8 cellular contexts compared by ENCODE assay signal in the genomic region with DNA sequence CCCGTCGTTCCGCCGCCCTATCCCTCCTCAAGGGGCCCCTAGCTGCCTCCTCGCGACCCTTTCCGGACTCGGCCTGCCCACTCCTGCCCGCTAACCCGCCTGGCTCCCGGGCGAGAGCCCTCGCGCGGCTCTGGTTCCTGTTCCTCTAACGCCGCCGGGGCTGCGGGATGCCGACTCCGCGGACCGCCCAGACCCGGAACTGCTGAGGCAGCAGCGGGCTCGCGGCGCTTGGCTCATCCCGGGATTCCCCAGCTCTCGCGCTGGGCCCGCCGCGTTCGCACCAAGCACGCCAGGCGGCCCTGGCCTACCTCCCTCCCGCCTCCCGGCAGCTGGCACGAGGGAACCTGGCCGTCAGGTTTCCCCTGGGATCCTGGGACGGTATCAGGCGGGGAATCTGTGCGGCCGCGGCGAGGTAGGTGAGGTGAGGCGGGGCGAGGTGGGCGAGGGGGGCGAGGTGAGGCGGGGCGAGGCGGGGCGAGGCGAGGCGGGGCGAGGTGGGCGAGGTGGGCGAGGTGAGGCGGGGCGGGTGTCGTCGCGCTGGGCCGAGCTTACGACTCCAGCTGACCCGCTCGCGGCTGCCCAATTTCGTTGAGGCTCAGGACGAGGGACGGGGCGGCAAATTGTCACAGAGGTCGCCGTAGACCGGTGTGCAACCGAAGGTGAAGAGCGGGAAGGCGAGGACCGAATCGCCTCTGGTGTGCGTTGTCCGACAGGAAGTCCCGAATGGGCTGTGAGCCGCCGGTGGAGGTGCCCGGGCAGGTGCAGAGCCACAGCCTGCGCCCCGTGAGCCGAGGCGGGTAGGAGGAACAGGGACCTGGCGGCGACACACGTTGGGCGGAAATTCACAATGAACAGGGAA. TPM values are rescaled to one million over a fixed set of nuclear protein-coding genes. Genes with fewer than 3 reads are reported as not detected.
A peak's percentile ranks its signal among the peaks of the same experiment; 100 is the strongest.
DNase-seq lines count a peak whose midpoint lies in the region; ATAC-seq and TF ChIP-seq lines count a peak whose summit lies in the region.

A gene (minus strand): TSS at position 418 of the 859 bp plus-strand sequence. CDS start 10,364 bp downstream, outside the sequence.
A gene (plus strand): TSS at position 582 of the 859 bp plus-strand sequence. CDS start 1,082 bp downstream, outside the sequence.

- H4K20me1 ChIP-seq in PC-3 (ENCODE audit: low read length) (no peaks in the 10 kb centered on the region), fibroblast of lung (ENCODE audit: control insufficient read depth, extremely low read depth, insufficient read depth, low read length) (no peaks in the 10 kb centered on the region)

- H3K4me2 ChIP-seq in PC-3 (ENCODE audit: low read length) (peak within 1 kb of the TSS; percentile 99), fibroblast of lung (ENCODE audit: extremely low read depth, insufficient read depth, low read length) (peak within 1 kb of the TSS; percentile 90)

- no peaks in the 10 kb centered on the region for H3F3A ChIP-seq in PC-3 (ENCODE audit: low read length, unreplicated experiment)

- TF ChIP-seq CTCF in PC-3 (conservative IDR thresholded peaks at IDR 0.05; ENCODE audit: low read depth, low read length) (no peak), fibroblast of lung (conservative IDR thresholded peaks at IDR 0.05 in 1 of 2, IDR thresholded peaks at IDR 0.05 in 1 of 2; ENCODE audit: low read depth in 1 of 2, low read length in 2 of 2) (no peak)

- H3K9ac ChIP-seq in PC-3 (ENCODE audit: low read length), result peak within 1 kb of the TSS; percentile 94
- H3K9ac ChIP-seq in fibroblast of lung (ENCODE audit: insufficient read depth, low read length), result peak within 1 kb of the TSS; percentile 99

- H3K4me1 Mint-ChIP-seq in naive thymus-derived CD8-positive, alpha-beta T cell, result peaks cover 7 to 25% (median 22%) of the 10 kb centered on the region in 4 donors

- H3K4me1 ChIP-seq in PC-3 (ENCODE audit: insufficient read depth, low read length) (peaks cover 45% of the 10 kb centered on the region), fibroblast of lung (ENCODE audit: control insufficient read depth, extremely low read depth, insufficient read depth, low read length) (no peaks in the 10 kb centered on the region)

- intact Hi-C loops in PC-3 (cut with micrococcal nuclease), result loop anchor here (2.0 to 10.0 kb wide), 4 partner anchors 75 to 792 kb away; no protein-coding TSS in a partner anchor

- CTCF ChIA-PET in PC-3 (lab: Charles Lee), result no interaction called here

- no peaks in the 10 kb centered on the region for H3K36me3 Mint-ChIP-seq in naive thymus-derived CD8-positive, alpha-beta T cell

- H3K36me3 ChIP-seq in PC-3 (ENCODE audit: low read depth, low read length) (no peaks in the 10 kb centered on the region), fibroblast of lung (ENCODE audit: control insufficient read depth, insufficient read depth, low read length) (no peaks in the 10 kb centered on the region)

- H3K9me3 ChIP-seq in PC-3 (ENCODE audit: low read length) (no peaks in the 10 kb centered on the region), fibroblast of lung (ENCODE audit: control insufficient read depth, insufficient read depth, low read depth, low read length) (no peaks in the 10 kb centered on the region)

- peaks cover 18% of the 10 kb centered on the region for H3K79me2 ChIP-seq in PC-3 (ENCODE audit: low read length)
- H3K79me2 ChIP-seq in fibroblast of lung (ENCODE audit: control insufficient read depth, insufficient read depth, low read length), result no peaks in the 10 kb centered on the region

- POLR2A ChIA-PET in PC-3 (lab: Charles Lee; ENCODE audit: unreplicated experiment), result interaction anchor here (0.5 to 0.7 kb wide), 4 partner anchors 692 to 1137 kb away, joined by 3 to 12 read pairs (median 6); no protein-coding TSS in a partner anchor
- POLR2A ChIA-PET in naive thymus-derived CD8-positive, alpha-beta T cell (lab: Charles Lee), result interaction anchor here (0.5 kb wide), 1 partner anchor 889 kb away, joined by 3 read pairs; no protein-coding TSS in a partner anchor

- H3K4me3 ChIP-seq in PC-3 (ENCODE audit: low read length) (peak within 1 kb of the TSS; percentile 70), fibroblast of lung (replicated peaks in 1 of 4; ENCODE audit: control extremely low read depth in 1 of 4, insufficient read depth in 1 of 4, low read depth in 3 of 4, low read length in 4 of 4) (peak within 1 kb of the TSS; percentile 59 to 83 (median 64))

- H3K27me3 ChIP-seq in PC-3 (ENCODE audit: low read length), result no peaks in the 10 kb centered on the region
- no peaks in the 10 kb centered on the region for H3K27me3 ChIP-seq in fibroblast of lung (ENCODE audit: control insufficient read depth, insufficient read depth, low read length)

- no peaks in the 10 kb centered on the region for H3K27me3 Mint-ChIP-seq in naive thymus-derived CD8-positive, alpha-beta T cell

- DNase-seq in C1 segment of cervical spinal cord (lab: John Stamatoyannopoulos, UW) (peak in 13 of 14 donors; percentile 46 to 89 (median 73)), PC-3 (peak; percentile 70), fibroblast of lung (ENCODE audit: low read depth in 2 of 2) (peak; percentile 78 to 83)
- DNase-seq in activated T-helper 1 cell treated with anti-CD3 and anti-CD28 coated beads, Interleukin-2, amount 50 U/mL, for 16 hours (ENCODE audit: low read depth in 1 of 2, low spot score in 1 of 2), result peak; percentile 39 to 67
- DNase-seq in naive thymus-derived CD8-positive, alpha-beta T cell, result peak; percentile 55 to 78 (median 67)
- DNase-seq in stimulated activated naive CD4-positive, alpha-beta T cell (lab: John Stamatoyannopoulos, UW), result peak; percentile 31 to 68 (median 55)

- H2AFZ ChIP-seq in PC-3 (ENCODE audit: low read length) (peak within 1 kb of the TSS; percentile 78), fibroblast of lung (ENCODE audit: low read length) (peak within 1 kb of the TSS; percentile 77)

- BruUV-seq in PC-3 (replicated peaks; lab: Mats Ljungman, UMichigan), result no TSS peak

- peak; percentile 84 for ATAC-seq in GM19023 (IDR thresholded peaks at IDR 0.05; ENCODE audit: unreplicated experiment)
- ATAC-seq in HG03159 (IDR thresholded peaks at IDR 0.05; ENCODE audit: unreplicated experiment), result peak; percentile 76
- peak; percentile 74 for ATAC-seq in PC-3
- peak; percentile 87 to 89 for ATAC-seq in naive thymus-derived CD8-positive, alpha-beta T cell

- H3K4me3 Mint-ChIP-seq in naive thymus-derived CD8-positive, alpha-beta T cell, result peak within 1 kb of the TSS; percentile 87 to 90 (median 88)

- no peaks in the 10 kb centered on the region for H3K9me3 Mint-ChIP-seq in naive thymus-derived CD8-positive, alpha-beta T cell

- H3K9me2 ChIP-seq in PC-3 (replicated peaks; ENCODE audit: low read length), result no peaks in the 10 kb centered on the region

- H3K27ac ChIP-seq in PC-3 (ENCODE audit: low read length) (peak within 1 kb of the TSS; percentile 76), fibroblast of lung (ENCODE audit: insufficient read depth, low read length) (peak within 1 kb of the TSS; percentile 93)

- H3K27ac Mint-ChIP-seq in naive thymus-derived CD8-positive, alpha-beta T cell, result peak within 1 kb of the TSS; percentile 84 to 93 (median 91)

RNA-seq across cellular contexts. Expression of the first gene that starts in this region (rescaled TPM):
- total RNA-seq in PC-3 (2014; rRNA removed) (4.6 TPM in 2 replicates), fibroblast of lung (6.8 and 7.2 TPM in 2 replicates)
- 1.2 and 2.0 TPM in 2 replicates for polyA plus RNA-seq in fibroblast of lung
- 3.2 and 6.4 TPM in 2 replicates for polyA plus RNA-seq in fibroblast of lung (2012)
- 0.75 TPM in 1 of 2 replicates, not detected in the other for polyA minus RNA-seq in fibroblast of lung (ENCODE audit: low replicate concordance)
- total RNA-seq in naive thymus-derived CD8-positive, alpha-beta T cell, result 1 to 10 TPM; 6.1 to 6.7 TPM
- 1 to 10 TPM in 2 of 3 donors, under 1 TPM in 1; 0.97 to 3.3 (median 1.5) TPM for polyA plus RNA-seq in naive thymus-derived CD8-positive, alpha-beta T cell

RNA-seq across cellular contexts. Expression of the second gene that starts in this region (rescaled TPM):
- total RNA-seq in PC-3 (2014; rRNA removed) (0.86 and 1.2 TPM in 2 replicates), fibroblast of lung (8.9 and 11.3 TPM in 2 replicates)
- polyA plus RNA-seq in fibroblast of lung, result 5.5 and 6.9 TPM in 2 replicates
- polyA plus RNA-seq in fibroblast of lung (2012), result 5.5 and 5.6 TPM in 2 replicates
- polyA minus RNA-seq in fibroblast of lung (ENCODE audit: low replicate concordance), result 2.4 TPM in 1 of 2 replicates, not detected in the other
- total RNA-seq in naive thymus-derived CD8-positive, alpha-beta T cell, result 1 to 10 TPM; 2.6 to 3.1 TPM
- polyA plus RNA-seq in naive thymus-derived CD8-positive, alpha-beta T cell, result under 1 TPM in 2 of 3 donors, not detected in 1; 0.20 to 0.67 TPM

Comparison
In these comparisons a context has a peak if more than half of its experiments do, and no peak if none do; other contexts are left out.
1. Peak in every context shown above with its lines: DNase-seq, ATAC-seq, H3K4me3 ChIP-seq and H3K27ac ChIP-seq.